ENCODE assay signal across 1 cellular context in the genomic region with DNA sequence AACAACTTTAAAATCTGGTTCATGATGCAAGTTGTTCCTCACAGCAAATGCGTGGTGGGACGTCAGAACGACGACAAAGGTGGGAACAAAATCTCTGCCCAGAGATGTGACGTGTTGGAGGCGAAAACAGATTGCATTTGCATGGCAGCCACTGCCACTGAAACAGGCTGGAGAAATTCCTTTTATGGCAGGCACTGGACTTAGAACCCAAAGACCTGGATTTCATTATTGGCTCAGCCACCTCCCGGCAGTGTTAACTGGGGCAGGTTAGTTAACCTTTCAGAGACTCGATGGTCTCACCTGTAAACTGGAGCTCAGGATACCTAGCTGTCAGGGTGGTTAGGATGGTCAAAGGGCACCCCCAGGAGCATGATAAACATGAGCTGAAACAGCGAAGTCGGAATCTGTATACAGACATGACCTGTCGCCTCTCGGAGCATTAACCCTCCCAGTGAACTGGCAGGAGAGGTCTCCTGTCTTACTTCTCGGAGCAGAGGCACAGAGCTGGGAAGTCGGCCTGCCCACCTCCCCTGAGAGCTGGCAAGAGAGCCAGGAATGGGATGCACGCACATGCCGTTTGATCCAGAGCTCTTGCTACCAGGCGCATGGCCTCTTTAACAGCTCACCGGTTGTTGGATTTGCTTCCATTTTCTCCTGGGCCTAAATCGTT.
TF ChIP-seq lines count a peak whose summit lies in the region.

No MANE protein-coding gene starts in this region.

TF ChIP-seq in HepG2, 621 proteins besides CTCF, POLR2A, EP300 and RAD21 (continued from another document and continues in another):
- TF ChIP-seq, protein P1, sequence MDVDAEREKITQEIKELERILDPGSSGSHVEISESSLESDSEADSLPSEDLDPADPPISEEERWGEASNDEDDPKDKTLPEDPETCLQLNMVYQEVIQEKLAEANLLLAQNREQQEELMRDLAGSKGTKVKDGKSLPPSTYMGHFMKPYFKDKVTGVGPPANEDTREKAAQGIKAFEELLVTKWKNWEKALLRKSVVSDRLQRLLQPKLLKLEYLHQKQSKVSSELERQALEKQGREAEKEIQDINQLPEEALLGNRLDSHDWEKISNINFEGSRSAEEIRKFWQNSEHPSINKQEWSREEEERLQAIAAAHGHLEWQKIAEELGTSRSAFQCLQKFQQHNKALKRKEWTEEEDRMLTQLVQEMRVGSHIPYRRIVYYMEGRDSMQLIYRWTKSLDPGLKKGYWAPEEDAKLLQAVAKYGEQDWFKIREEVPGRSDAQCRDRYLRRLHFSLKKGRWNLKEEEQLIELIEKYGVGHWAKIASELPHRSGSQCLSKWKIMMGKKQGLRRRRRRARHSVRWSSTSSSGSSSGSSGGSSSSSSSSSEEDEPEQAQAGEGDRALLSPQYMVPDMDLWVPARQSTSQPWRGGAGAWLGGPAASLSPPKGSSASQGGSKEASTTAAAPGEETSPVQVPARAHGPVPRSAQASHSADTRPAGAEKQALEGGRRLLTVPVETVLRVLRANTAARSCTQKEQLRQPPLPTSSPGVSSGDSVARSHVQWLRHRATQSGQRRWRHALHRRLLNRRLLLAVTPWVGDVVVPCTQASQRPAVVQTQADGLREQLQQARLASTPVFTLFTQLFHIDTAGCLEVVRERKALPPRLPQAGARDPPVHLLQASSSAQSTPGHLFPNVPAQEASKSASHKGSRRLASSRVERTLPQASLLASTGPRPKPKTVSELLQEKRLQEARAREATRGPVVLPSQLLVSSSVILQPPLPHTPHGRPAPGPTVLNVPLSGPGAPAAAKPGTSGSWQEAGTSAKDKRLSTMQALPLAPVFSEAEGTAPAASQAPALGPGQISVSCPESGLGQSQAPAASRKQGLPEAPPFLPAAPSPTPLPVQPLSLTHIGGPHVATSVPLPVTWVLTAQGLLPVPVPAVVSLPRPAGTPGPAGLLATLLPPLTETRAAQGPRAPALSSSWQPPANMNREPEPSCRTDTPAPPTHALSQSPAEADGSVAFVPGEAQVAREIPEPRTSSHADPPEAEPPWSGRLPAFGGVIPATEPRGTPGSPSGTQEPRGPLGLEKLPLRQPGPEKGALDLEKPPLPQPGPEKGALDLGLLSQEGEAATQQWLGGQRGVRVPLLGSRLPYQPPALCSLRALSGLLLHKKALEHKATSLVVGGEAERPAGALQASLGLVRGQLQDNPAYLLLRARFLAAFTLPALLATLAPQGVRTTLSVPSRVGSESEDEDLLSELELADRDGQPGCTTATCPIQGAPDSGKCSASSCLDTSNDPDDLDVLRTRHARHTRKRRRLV (CRISPR knock-in tag; IDR thresholded peaks at IDR 0.05): no peak
- TF ChIP-seq ZNF792 (CRISPR knock-in tag; IDR thresholded peaks at IDR 0.05) (0 out of 2 replicates have a peak, but pooled peaks have one; percentile 23), ZNF234 (CRISPR knock-in tag; conservative IDR thresholded peaks at IDR 0.05) (no peak), NR3C1 (CRISPR knock-in tag; IDR thresholded peaks at IDR 0.05) (no peak), ZNF598 (CRISPR knock-in tag; IDR thresholded peaks at IDR 0.05; ENCODE audit: borderline replicate concordance) (no peak), TBX3 (IDR thresholded peaks at IDR 0.05; ENCODE audit: borderline replicate concordance) (peak; percentile 39; the same call in 1 of the 2 replicates), FOSL2 (CRISPR knock-in tag; IDR thresholded peaks at IDR 0.05) (no peak), PHF8 (CRISPR knock-in tag; IDR thresholded peaks at IDR 0.05) (no peak), TARDBP (CRISPR knock-in tag; IDR thresholded peaks at IDR 0.05) (peak; percentile 70), HHEX (CRISPR knock-in tag; IDR thresholded peaks at IDR 0.05) (no peak), ATF7-NPFF (CRISPR knock-in tag; IDR thresholded peaks at IDR 0.05; ENCODE audit: low read depth) (no peak), ZNF337 (CRISPR knock-in tag; IDR thresholded peaks at IDR 0.05; ENCODE audit: borderline replicate concordance, low read depth) (no peak), ZNF546 (CRISPR knock-in tag; conservative IDR thresholded peaks at IDR 0.05) (no peak), ZNF30 (CRISPR knock-in tag; IDR thresholded peaks at IDR 0.05) (no peak), ZNF766 (CRISPR knock-in tag; IDR thresholded peaks at IDR 0.05; ENCODE audit: borderline replicate concordance) (no peak), ZC3H4 (CRISPR knock-in tag; IDR thresholded peaks at IDR 0.05; ENCODE audit: borderline replicate concordance) (no peak), NR1H2 (CRISPR knock-in tag; IDR thresholded peaks at IDR 0.05; ENCODE audit: borderline replicate concordance, low read depth) (no peak), ZNF335 (CRISPR knock-in tag; IDR thresholded peaks at IDR 0.05) (0 out of 2 replicates have a peak, but pooled peaks have one; percentile 62), NR2F6 (IDR thresholded peaks at IDR 0.05) (0 out of 2 replicates have a peak, but pooled peaks have one; percentile 15), NR2F6 (CRISPR knock-in tag; IDR thresholded peaks at IDR 0.05) (peak; percentile 69), CHD2 (IDR thresholded peaks at IDR 0.05; ENCODE audit: low read depth, low read length) (no peak), TOE1 (CRISPR knock-in tag; IDR thresholded peaks at IDR 0.05) (no peak), XRCC5 (optimal IDR thresholded peaks at IDR 0.05; ENCODE audit: low read length) (peak; percentile 20), ZNF460 (CRISPR knock-in tag; IDR thresholded peaks at IDR 0.05; ENCODE audit: borderline replicate concordance) (no peak), TMF1 (CRISPR knock-in tag; IDR thresholded peaks at IDR 0.05; ENCODE audit: low read depth) (no peak), ZNF253 (CRISPR knock-in tag; IDR thresholded peaks at IDR 0.05; ENCODE audit: borderline replicate concordance) (no peak), MED1 (CRISPR knock-in tag; IDR thresholded peaks at IDR 0.05) (no peak; the same call in 1 of the 2 replicates), ZNF124 (CRISPR knock-in tag; IDR thresholded peaks at IDR 0.05) (no peak), ZNF883 (CRISPR knock-in tag; IDR thresholded peaks at IDR 0.05; ENCODE audit: not compliant biosample characterization) (no peak), AGO1 (IDR thresholded peaks at IDR 0.05; ENCODE audit: low read depth, low read length, poor library complexity, severe bottlenecking) (no peak)
- TF ChIP-seq, protein P2, sequence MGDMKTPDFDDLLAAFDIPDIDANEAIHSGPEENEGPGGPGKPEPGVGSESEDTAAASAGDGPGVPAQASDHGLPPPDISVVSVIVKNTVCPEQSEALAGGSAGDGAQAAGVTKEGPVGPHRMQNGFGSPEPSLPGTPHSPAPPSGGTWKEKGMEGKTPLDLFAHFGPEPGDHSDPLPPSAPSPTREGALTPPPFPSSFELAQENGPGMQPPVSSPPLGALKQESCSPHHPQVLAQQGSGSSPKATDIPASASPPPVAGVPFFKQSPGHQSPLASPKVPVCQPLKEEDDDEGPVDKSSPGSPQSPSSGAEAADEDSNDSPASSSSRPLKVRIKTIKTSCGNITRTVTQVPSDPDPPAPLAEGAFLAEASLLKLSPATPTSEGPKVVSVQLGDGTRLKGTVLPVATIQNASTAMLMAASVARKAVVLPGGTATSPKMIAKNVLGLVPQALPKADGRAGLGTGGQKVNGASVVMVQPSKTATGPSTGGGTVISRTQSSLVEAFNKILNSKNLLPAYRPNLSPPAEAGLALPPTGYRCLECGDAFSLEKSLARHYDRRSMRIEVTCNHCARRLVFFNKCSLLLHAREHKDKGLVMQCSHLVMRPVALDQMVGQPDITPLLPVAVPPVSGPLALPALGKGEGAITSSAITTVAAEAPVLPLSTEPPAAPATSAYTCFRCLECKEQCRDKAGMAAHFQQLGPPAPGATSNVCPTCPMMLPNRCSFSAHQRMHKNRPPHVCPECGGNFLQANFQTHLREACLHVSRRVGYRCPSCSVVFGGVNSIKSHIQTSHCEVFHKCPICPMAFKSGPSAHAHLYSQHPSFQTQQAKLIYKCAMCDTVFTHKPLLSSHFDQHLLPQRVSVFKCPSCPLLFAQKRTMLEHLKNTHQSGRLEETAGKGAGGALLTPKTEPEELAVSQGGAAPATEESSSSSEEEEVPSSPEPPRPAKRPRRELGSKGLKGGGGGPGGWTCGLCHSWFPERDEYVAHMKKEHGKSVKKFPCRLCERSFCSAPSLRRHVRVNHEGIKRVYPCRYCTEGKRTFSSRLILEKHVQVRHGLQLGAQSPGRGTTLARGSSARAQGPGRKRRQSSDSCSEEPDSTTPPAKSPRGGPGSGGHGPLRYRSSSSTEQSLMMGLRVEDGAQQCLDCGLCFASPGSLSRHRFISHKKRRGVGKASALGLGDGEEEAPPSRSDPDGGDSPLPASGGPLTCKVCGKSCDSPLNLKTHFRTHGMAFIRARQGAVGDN (CRISPR knock-in tag; IDR thresholded peaks at IDR 0.05): peak; percentile 86
- TF ChIP-seq, protein P3, sequence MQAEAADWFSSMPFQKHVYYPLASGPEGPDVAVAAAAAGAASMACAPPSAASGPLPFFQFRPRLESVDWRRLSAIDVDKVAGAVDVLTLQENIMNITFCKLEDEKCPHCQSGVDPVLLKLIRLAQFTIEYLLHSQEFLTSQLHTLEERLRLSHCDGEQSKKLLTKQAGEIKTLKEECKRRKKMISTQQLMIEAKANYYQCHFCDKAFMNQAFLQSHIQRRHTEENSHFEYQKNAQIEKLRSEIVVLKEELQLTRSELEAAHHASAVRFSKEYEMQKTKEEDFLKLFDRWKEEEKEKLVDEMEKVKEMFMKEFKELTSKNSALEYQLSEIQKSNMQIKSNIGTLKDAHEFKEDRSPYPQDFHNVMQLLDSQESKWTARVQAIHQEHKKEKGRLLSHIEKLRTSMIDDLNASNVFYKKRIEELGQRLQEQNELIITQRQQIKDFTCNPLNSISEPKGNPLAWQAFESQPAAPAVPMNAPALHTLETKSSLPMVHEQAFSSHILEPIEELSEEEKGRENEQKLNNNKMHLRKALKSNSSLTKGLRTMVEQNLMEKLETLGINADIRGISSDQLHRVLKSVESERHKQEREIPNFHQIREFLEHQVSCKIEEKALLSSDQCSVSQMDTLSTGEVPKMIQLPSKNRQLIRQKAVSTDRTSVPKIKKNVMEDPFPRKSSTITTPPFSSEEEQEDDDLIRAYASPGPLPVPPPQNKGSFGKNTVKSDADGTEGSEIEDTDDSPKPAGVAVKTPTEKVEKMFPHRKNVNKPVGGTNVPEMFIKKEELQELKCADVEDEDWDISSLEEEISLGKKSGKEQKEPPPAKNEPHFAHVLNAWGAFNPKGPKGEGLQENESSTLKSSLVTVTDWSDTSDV (CRISPR knock-in tag; IDR thresholded peaks at IDR 0.05): no peak
- TF ChIP-seq, protein P4, sequence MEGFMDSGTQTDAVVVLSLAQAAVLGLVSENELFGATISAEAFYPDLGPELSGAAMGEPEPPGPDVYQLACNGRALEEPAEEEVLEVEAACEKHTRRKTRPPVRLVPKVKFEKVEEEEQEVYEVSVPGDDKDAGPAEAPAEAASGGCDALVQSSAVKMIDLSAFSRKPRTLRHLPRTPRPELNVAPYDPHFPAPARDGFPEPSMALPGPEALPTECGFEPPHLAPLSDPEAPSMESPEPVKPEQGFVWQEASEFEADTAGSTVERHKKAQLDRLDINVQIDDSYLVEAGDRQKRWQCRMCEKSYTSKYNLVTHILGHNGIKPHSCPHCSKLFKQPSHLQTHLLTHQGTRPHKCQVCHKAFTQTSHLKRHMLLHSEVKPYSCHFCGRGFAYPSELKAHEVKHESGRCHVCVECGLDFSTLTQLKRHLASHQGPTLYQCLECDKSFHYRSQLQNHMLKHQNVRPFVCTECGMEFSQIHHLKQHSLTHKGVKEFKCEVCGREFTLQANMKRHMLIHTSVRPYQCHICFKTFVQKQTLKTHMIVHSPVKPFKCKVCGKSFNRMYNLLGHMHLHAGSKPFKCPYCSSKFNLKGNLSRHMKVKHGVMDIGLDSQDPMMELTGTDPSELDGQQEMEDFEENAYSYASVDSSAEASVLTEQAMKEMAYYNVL (CRISPR knock-in tag; IDR thresholded peaks at IDR 0.05; ENCODE audit: borderline replicate concordance): no peak; the same call in 1 of the 2 replicates
- TF ChIP-seq, protein P5, sequence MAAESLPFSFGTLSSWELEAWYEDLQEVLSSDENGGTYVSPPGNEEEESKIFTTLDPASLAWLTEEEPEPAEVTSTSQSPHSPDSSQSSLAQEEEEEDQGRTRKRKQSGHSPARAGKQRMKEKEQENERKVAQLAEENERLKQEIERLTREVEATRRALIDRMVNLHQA (CRISPR knock-in tag; IDR thresholded peaks at IDR 0.05): no peak
- TF ChIP-seq, protein P6, sequence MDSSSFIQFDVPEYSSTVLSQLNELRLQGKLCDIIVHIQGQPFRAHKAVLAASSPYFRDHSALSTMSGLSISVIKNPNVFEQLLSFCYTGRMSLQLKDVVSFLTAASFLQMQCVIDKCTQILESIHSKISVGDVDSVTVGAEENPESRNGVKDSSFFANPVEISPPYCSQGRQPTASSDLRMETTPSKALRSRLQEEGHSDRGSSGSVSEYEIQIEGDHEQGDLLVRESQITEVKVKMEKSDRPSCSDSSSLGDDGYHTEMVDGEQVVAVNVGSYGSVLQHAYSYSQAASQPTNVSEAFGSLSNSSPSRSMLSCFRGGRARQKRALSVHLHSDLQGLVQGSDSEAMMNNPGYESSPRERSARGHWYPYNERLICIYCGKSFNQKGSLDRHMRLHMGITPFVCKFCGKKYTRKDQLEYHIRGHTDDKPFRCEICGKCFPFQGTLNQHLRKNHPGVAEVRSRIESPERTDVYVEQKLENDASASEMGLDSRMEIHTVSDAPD (CRISPR knock-in tag; IDR thresholded peaks at IDR 0.05): no peak
- TF ChIP-seq, protein P7, sequence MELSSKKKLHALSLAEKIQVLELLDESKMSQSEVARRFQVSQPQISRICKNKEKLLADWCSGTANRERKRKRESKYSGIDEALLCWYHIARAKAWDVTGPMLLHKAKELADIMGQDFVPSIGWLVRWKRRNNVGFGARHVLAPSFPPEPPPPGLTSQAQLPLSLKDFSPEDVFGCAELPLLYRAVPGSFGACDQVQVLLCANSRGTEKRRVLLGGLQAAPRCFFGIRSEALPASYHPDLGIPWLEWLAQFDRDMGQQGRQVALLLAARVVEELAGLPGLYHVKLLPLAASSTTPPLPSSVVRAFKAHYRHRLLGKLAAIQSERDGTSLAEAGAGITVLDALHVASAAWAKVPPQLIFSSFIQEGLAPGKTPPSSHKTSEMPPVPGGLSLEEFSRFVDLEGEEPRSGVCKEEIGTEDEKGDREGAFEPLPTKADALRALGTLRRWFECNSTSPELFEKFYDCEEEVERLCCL (CRISPR knock-in tag; IDR thresholded peaks at IDR 0.05; ENCODE audit: borderline replicate concordance): no peak
- TF ChIP-seq, protein P8, sequence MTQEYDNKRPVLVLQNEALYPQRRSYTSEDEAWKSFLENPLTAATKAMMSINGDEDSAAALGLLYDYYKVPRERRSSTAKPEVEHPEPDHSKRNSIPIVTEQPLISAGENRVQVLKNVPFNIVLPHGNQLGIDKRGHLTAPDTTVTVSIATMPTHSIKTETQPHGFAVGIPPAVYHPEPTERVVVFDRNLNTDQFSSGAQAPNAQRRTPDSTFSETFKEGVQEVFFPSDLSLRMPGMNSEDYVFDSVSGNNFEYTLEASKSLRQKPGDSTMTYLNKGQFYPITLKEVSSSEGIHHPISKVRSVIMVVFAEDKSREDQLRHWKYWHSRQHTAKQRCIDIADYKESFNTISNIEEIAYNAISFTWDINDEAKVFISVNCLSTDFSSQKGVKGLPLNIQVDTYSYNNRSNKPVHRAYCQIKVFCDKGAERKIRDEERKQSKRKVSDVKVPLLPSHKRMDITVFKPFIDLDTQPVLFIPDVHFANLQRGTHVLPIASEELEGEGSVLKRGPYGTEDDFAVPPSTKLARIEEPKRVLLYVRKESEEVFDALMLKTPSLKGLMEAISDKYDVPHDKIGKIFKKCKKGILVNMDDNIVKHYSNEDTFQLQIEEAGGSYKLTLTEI (CRISPR knock-in tag; conservative IDR thresholded peaks at IDR 0.05): no peak
- TF ChIP-seq, protein P9, sequence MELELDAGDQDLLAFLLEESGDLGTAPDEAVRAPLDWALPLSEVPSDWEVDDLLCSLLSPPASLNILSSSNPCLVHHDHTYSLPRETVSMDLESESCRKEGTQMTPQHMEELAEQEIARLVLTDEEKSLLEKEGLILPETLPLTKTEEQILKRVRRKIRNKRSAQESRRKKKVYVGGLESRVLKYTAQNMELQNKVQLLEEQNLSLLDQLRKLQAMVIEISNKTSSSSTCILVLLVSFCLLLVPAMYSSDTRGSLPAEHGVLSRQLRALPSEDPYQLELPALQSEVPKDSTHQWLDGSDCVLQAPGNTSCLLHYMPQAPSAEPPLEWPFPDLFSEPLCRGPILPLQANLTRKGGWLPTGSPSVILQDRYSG (CRISPR knock-in tag; IDR thresholded peaks at IDR 0.05): no peak
